In genomic region chr2:1971124-1971523, GRCh38 we compare ENCODE assay signal across 19 cellular contexts.
DNase-seq lines count a peak whose midpoint lies in the region; ATAC-seq and TF ChIP-seq lines count a peak whose summit lies in the region.
"Had no signal": no experiment of that assay in that cellular context is flagged by ENCODE, and none has a peak within 500 bp of the region (broad histone marks: within the 10 kb centered on the region; RNA-seq: fewer than 3 reads in every experiment).

No MANE protein-coding gene starts in this region.

- H4K20me1 ChIP-seq in BLaER1 treated with 17β-estradiol and CSF1 and Interleukin-3, amounts not matched to agents 10 nM and 100 nM = peaks cover 0 to 18% (median 0%) of the 10 kb centered on the region in 11 experiments; a peak in 2 of 22 replicates

- H3K36me3 Mint-ChIP-seq in T-helper 17 cell (ENCODE audit: low read depth) = no peaks in the 10 kb centered on the region
- H3K36me3 Mint-ChIP-seq: CD14-positive monocyte; CD8-positive, alpha-beta memory T cell had no signal

- no peak overlapping the region for H3K27ac ChIP-seq in BLaER1 treated with 17β-estradiol and CSF1 and Interleukin-3, amounts not matched to agents 10 nM and 100 nM
- H3K27ac ChIP-seq in suprapubic skin (peak overlapping the region; percentile 16), Peyer's patch (no peak overlapping the region)

- H3K9me3 ChIP-seq in BLaER1 treated with 17β-estradiol and CSF1 and Interleukin-3, amounts not matched to agents 10 nM and 100 nM (replicated peaks in 1 of 11) = no peaks in the 10 kb centered on the region
- H3K9me3 ChIP-seq in suprapubic skin = no peaks in the 10 kb centered on the region
- no peaks in the 10 kb centered on the region for H3K9me3 ChIP-seq in T-helper 17 cell (ENCODE audit: control insufficient read depth, low read length, poor library complexity, severe bottlenecking)
- no peaks in the 10 kb centered on the region for H3K9me3 ChIP-seq in Peyer's patch
- H3K9me3 ChIP-seq: HAP-1 had no signal

- no peak overlapping the region for H3K4me3 ChIP-seq in BLaER1 treated with 17β-estradiol and CSF1 and Interleukin-3, amounts not matched to agents 10 nM and 100 nM
- H3K4me3 ChIP-seq in suprapubic skin (no peak overlapping the region), Peyer's patch (no peak overlapping the region)
- H3K4me3 ChIP-seq: GM12878, HAP-1 had no signal

- no peak for TF ChIP-seq CTCF in suprapubic skin (IDR thresholded peaks at IDR 0.05)
- TF ChIP-seq CTCF in Peyer's patch (IDR thresholded peaks at IDR 0.05) = no peak

- DNase-seq in NCI-H526 treated with DMSO at 0.1 percent for 48 hours (lab: John Stamatoyannopoulos, UW) = peak; percentile 11
- peak; percentile 12 for DNase-seq in islet precursor cell
- DNase-seq in suprapubic skin (ENCODE audit: low spot score in 2 of 2) = no peak
- no peak for DNase-seq in T-helper 17 cell
- DNase-seq in Peyer's patch = no peak
- DNase-seq in NCI-H446 (lab: John Stamatoyannopoulos, UW) = no peak
- DNase-seq: CD4-positive, alpha-beta T cell; CD8-positive, alpha-beta memory T cell; DMS 273 treated with DMSO at 0.1 percent for 48 hours; DMS79; EL; GDM1; GOT3; HFFc6 had no signal

- peaks cover 0 to 34% (median 0%) of the 10 kb centered on the region in 11 experiments; a peak in 7 of 22 replicates for H3K27me3 ChIP-seq in BLaER1 treated with 17β-estradiol and CSF1 and Interleukin-3, amounts not matched to agents 10 nM and 100 nM
- H3K27me3 ChIP-seq in suprapubic skin = no peaks in the 10 kb centered on the region
- no peaks in the 10 kb centered on the region for H3K27me3 ChIP-seq in Peyer's patch

- 57% methylated on average over 4 of the region's 4 CpGs for WGBS in suprapubic skin

- H3K9ac ChIP-seq in BLaER1 treated with 17β-estradiol and CSF1 and Interleukin-3, amounts not matched to agents 10 nM and 100 nM = no peak overlapping the region

- H3K4me1 ChIP-seq in BLaER1 treated with 17β-estradiol and CSF1 and Interleukin-3, amounts not matched to agents 10 nM and 100 nM = peaks cover 15 to 70% (median 52%) of the 10 kb centered on the region in 10 experiments
- peaks cover 19% of the 10 kb centered on the region for H3K4me1 ChIP-seq in suprapubic skin
- no peaks in the 10 kb centered on the region for H3K4me1 ChIP-seq in Peyer's patch
- H3K4me1 ChIP-seq: HAP-1 had no signal

- no peak overlapping the region for H3K4me3 Mint-ChIP-seq in T-helper 17 cell
- H3K4me3 Mint-ChIP-seq: CD14-positive monocyte; CD4-positive, alpha-beta T cell; CD8-positive, alpha-beta memory T cell; HFFc6 had no signal

- peak overlapping the region in 7 of 11 experiments; percentile 5 to 86 (median 74); a peak in 11 of 22 replicates for H3K4me2 ChIP-seq in BLaER1 treated with 17β-estradiol and CSF1 and Interleukin-3, amounts not matched to agents 10 nM and 100 nM

- peaks cover 6% of the 10 kb centered on the region for H3K27me3 Mint-ChIP-seq in T-helper 17 cell
- H3K27me3 Mint-ChIP-seq: CD4-positive, alpha-beta T cell had no signal

- no peaks in the 10 kb centered on the region for H3K4me1 Mint-ChIP-seq in T-helper 17 cell
- H3K4me1 Mint-ChIP-seq: CD14-positive monocyte; CD8-positive, alpha-beta memory T cell had no signal

- H3K27ac Mint-ChIP-seq in T-helper 17 cell = no peak overlapping the region
- H3K27ac Mint-ChIP-seq: CD4-positive, alpha-beta T cell; CD8-positive, alpha-beta memory T cell; HFFc6 had no signal

- ATAC-seq in T-helper 17 cell = no peak
- ATAC-seq in GM18909 (IDR thresholded peaks at IDR 0.05; ENCODE audit: poor library complexity, unreplicated experiment) = no peak
- ATAC-seq: GM12878 had no signal

- H3K36me3 ChIP-seq in BLaER1 treated with 17β-estradiol and CSF1 and Interleukin-3, amounts not matched to agents 10 nM and 100 nM = no peaks in the 10 kb centered on the region
- H3K36me3 ChIP-seq in suprapubic skin (no peaks in the 10 kb centered on the region), Peyer's patch (no peaks in the 10 kb centered on the region)
- H3K36me3 ChIP-seq: HAP-1 had no signal

- TF ChIP-seq POLR2A in suprapubic skin (IDR thresholded peaks at IDR 0.05) (no peak), Peyer's patch (IDR thresholded peaks at IDR 0.05) (no peak)

- TF ChIP-seq EP300 in suprapubic skin (IDR thresholded peaks at IDR 0.05) = no peak

Comparison
In these comparisons a context has a peak if more than half of its experiments do, and no peak if none do; other contexts are left out.
1. DNase-seq: peak in NCI-H526 treated with DMSO at 0.1 percent for 48 hours (single experiment) and islet precursor cell (single experiment); none in suprapubic skin (0 of 2), T-helper 17 cell (0 of 3), Peyer's patch (0 of 3) and NCI-H446 (0 of 2).